8 cellular contexts compared by ENCODE assay signal in the genomic region with DNA sequence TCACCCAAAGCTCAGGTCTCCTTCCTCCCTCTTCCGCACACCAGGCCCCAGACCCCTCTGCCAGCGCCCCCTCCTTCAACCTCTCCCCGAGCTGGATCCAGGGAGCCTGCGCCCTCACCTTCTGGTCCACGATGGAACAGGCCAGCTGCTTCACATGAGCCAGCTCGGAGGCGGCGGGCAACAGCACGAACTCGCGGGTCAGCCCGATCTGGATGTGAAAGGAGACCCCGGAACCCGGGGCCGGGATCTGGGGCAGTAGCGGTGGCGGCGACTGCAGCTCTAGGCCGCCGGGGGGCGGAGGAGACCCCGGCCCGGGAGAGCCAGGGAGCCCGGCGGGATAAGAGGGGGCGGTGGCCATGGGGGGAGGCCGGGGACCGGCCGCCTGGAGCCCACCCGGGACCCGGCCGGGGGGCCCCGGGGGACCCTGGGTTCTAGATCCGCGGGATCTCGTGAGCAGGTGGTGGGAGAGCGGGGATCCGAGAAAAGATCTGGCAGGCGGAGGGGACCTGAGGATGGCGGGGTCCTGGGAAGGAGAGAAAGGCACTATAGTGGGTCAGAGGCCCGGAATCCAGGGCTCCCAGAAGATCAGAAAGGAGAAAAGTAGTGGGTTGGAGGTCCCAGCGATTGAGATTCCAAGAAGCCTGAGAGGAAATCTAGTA.
A peak's percentile ranks its signal among the peaks of the same experiment; 100 is the strongest.
DNase-seq lines count a peak whose midpoint lies in the region.

No MANE protein-coding gene starts in this region.

- H3K9me3 ChIP-seq in SK-N-MC (ENCODE audit: low read depth, low read length) (no peaks in the 10 kb centered on the region), neuron (ENCODE audit: low read length) (no peaks in the 10 kb centered on the region)

- H3K9ac ChIP-seq in SK-N-MC (ENCODE audit: insufficient read length): peak overlapping the region; percentile 80

- H3K4me1 ChIP-seq in neuron (ENCODE audit: insufficient read depth, low read length): peaks cover 10% of the 10 kb centered on the region

- H3K27me3 ChIP-seq in neuron (ENCODE audit: insufficient read depth, low read length): no peaks in the 10 kb centered on the region

- H3K27ac ChIP-seq in SK-N-MC: 0 out of 2 replicates have a peak overlapping the region, but pooled peaks have one; percentile 12
- peak overlapping the region; percentile 88 for H3K27ac ChIP-seq in epithelial cell of prostate

- H3K36me3 ChIP-seq in SK-N-MC (ENCODE audit: insufficient read depth, low read length) (peaks cover 9% of the 10 kb centered on the region; the same call in 1 of the 2 replicates), neuron (ENCODE audit: insufficient read depth, low read length) (peaks cover 21% of the 10 kb centered on the region)

- H2AFZ ChIP-seq in neuron (ENCODE audit: low read depth, low read length): peak overlapping the region; percentile 80

- H3K4me3 ChIP-seq in SK-N-MC (peak overlapping the region; percentile 85), neuron (ENCODE audit: low read length) (peak overlapping the region; percentile 98)

- peak; percentile 65 for DNase-seq in DMS 273 (lab: John Stamatoyannopoulos, UW; ENCODE audit: unreplicated experiment)
- DNase-seq in DMS 273 treated with DMSO at 0.1 percent for 48 hours (lab: John Stamatoyannopoulos, UW): no peak
- no peak for DNase-seq in SK-N-MC (ENCODE audit: low read depth, low spot score)
- DNase-seq in epithelial cell of prostate (ENCODE audit: low read depth, low spot score): no peak
- DNase-seq in NCI-H187 (lab: John Stamatoyannopoulos, UW): no peak
- no peak for DNase-seq in T-helper 9 cell
- no peak for DNase-seq in GOT3 (lab: John Stamatoyannopoulos, UW)
